19 cellular contexts compared by ENCODE assay signal in genomic region chr7:12746211-12746610, GRCh38. TPM values are rescaled to one million over a fixed set of nuclear protein-coding genes. Genes with fewer than 3 reads are reported as not detected.
DNase-seq lines count a peak whose midpoint lies in the region; ATAC-seq, FAIRE-seq and TF ChIP-seq lines count a peak whose summit lies in the region.
"Had no signal": no experiment of that assay in that cellular context is flagged by ENCODE, and none has a peak within 500 bp of the region (broad histone marks: within the 10 kb centered on the region; RNA-seq: fewer than 3 reads in every experiment).

No MANE protein-coding gene starts in this region.

- WGBS in K562 (ENCODE audit: insufficient coverage, low coverage, missing lambda C conversion rate): 33% methylated on average over 1 of the region's 1 CpG
- WGBS in lower leg skin, 2 donors: 47 to 57% methylated on average over 1 of the region's 1 CpG

- peaks cover 0 to 21% of the 10 kb centered on the region in 2 experiments; a peak in 3 of 5 replicates for H3K4me1 ChIP-seq in K562 (replicated peaks in 1 of 2; ENCODE audit: control insufficient read depth in 2 of 2, insufficient read depth in 2 of 2, low read length in 2 of 2)
- peaks cover 14% of the 10 kb centered on the region for H3K4me1 ChIP-seq in endothelial cell of umbilical vein (ENCODE audit: control insufficient read depth, extremely low read depth, insufficient read depth, low read length)
- H3K4me1 ChIP-seq: Caco-2 had no signal

- H3K36me3 Mint-ChIP-seq in T-helper 17 cell (ENCODE audit: low read depth): no peaks in the 10 kb centered on the region

- H3K27me3 ChIP-seq in K562 (ENCODE audit: control insufficient read depth in 2 of 2, insufficient read depth in 2 of 2, low read length in 2 of 2) (no peaks in the 10 kb centered on the region), endothelial cell of umbilical vein (ENCODE audit: control insufficient read depth in 2 of 2, insufficient read depth in 2 of 2, low read length in 2 of 2) (no peaks in the 10 kb centered on the region)

- H3K9me3 ChIP-seq in T-helper 17 cell (ENCODE audit: control insufficient read depth, low read length, poor library complexity, severe bottlenecking) (no peaks in the 10 kb centered on the region), K562 (replicated peaks; ENCODE audit: control insufficient read depth, insufficient read depth, low read depth, low read length) (no peaks in the 10 kb centered on the region), endothelial cell of umbilical vein (replicated peaks; ENCODE audit: control insufficient read depth, insufficient read depth, low read length) (no peaks in the 10 kb centered on the region)
- H3K9me3 ChIP-seq: Caco-2 had no signal

- dilution Hi-C loops in endothelial cell of umbilical vein (cut with MboI; ENCODE audit: extremely low pct_ligation_motif_present, low sequenced_read_pairs): no loop called here

- TF ChIP-seq POLR2A in K562 (conservative IDR thresholded peaks at IDR 0.05) (no peak), endothelial cell of umbilical vein (IDR thresholded peaks at IDR 0.05; ENCODE audit: low read depth, low read length) (no peak), lower leg skin (IDR thresholded peaks at IDR 0.05) (no peak)

- TF ChIP-seq CTCF in K562 (IDR thresholded peaks at IDR 0.05 in 2 of 3, conservative IDR thresholded peaks at IDR 0.05 in 1 of 3; ENCODE audit: insufficient read depth in 2 of 3, low read depth in 1 of 3, low read length in 3 of 3) (no peak), endothelial cell of umbilical vein (IDR thresholded peaks at IDR 0.05; ENCODE audit: extremely low read depth in 1 of 2, insufficient read depth in 1 of 2, low read depth in 1 of 2, low read length in 2 of 2) (no peak), lower leg skin (IDR thresholded peaks at IDR 0.05) (no peak)

- no peak overlapping the region for H3K4me2 ChIP-seq in K562 (ENCODE audit: insufficient read depth, low read length)
- H3K4me2 ChIP-seq in endothelial cell of umbilical vein (ENCODE audit: insufficient read depth, low read length): peak overlapping the region; percentile 69

- H2AFZ ChIP-seq in K562 (ENCODE audit: low read depth, low read length) (peak overlapping the region; percentile 35; the same call in 1 of the 2 replicates), endothelial cell of umbilical vein (ENCODE audit: low read depth, low read length) (peak overlapping the region; percentile 34)
- H2AFZ ChIP-seq: GM23248 had no signal

- DNase-seq in T-helper 17 cell (no peak), K562 (ENCODE audit: extremely low read depth in 1 of 4, low spot score in 3 of 4) (no peak), endothelial cell of umbilical vein (ENCODE audit: low read depth, low spot score) (peak; percentile 67), OCI-M2 (lab: John Stamatoyannopoulos, UW; ENCODE audit: unreplicated experiment) (no peak), lower leg skin (ENCODE audit: low spot score in 2 of 2) (no peak)
- DNase-seq: AML-193; Caco-2; CD4-positive, alpha-beta T cell; GM23248; HCEC 1CT; IMR-90 had no signal

- no peak overlapping the region for H3K27ac ChIP-seq in K562 (ENCODE audit: extremely low read depth, low read depth, low read length)
- H3K27ac ChIP-seq in endothelial cell of umbilical vein (ENCODE audit: insufficient read depth, low read depth, low read length): peak overlapping the region; percentile 62
- H3K27ac ChIP-seq: C4-2B, GM23248 had no signal

- no peak for FAIRE-seq in K562 (lab: Jason Lieb, UNC)
- peak; percentile 73 for FAIRE-seq in endothelial cell of umbilical vein (lab: Jason Lieb, UNC)
- FAIRE-seq: A204.1, D721Med, G401.6, GM12891, GM19239, HTR-8/SVneo had no signal

- H3K4me3 ChIP-seq in K562 (no peak overlapping the region), endothelial cell of umbilical vein (replicated peaks in 1 of 3; ENCODE audit: insufficient read depth in 1 of 3, low read depth in 1 of 3, low read length in 3 of 3) (no peak overlapping the region), lower leg skin (ENCODE audit: low read depth, poor library complexity, severe bottlenecking) (no peak overlapping the region)
- H3K4me3 ChIP-seq: GM23248 had no signal

- peaks cover 3% of the 10 kb centered on the region for H3K27me3 Mint-ChIP-seq in T-helper 17 cell
- H3K27me3 Mint-ChIP-seq: CD4-positive, alpha-beta T cell had no signal

- in situ Hi-C loops in K562 (cut with MboI): no loop called here

- H3K36me3 ChIP-seq in K562 (ENCODE audit: control insufficient read depth, insufficient read depth, low read length): no peaks in the 10 kb centered on the region
- H3K36me3 ChIP-seq in endothelial cell of umbilical vein (ENCODE audit: control insufficient read depth in 2 of 2, extremely low read depth in 1 of 2, insufficient read depth in 2 of 2, low read length in 2 of 2): no peaks in the 10 kb centered on the region

- ATAC-seq in T-helper 17 cell (no peak), K562 (no peak), HG02970 (IDR thresholded peaks at IDR 0.05; ENCODE audit: low FRiP score, unreplicated experiment) (no peak)

- no peak for TF ChIP-seq RAD21 in K562 (CRISPR knock-in tag; conservative IDR thresholded peaks at IDR 0.05 in 1 of 2, IDR thresholded peaks at IDR 0.05 in 1 of 2)

- no peaks in the 10 kb centered on the region for H3K4me1 Mint-ChIP-seq in T-helper 17 cell

- intact Hi-C loops in K562 (cut with micrococcal nuclease) (no loop called here), endothelial cell of umbilical vein (cut with micrococcal nuclease) (no loop called here), lower leg skin (cut with DNase I; ENCODE audit: low total_unique reads) (no loop called here)

- no peaks in the 10 kb centered on the region for H4K20me1 ChIP-seq in K562 (replicated peaks; ENCODE audit: control insufficient read depth, insufficient read depth, low read length)
- no peaks in the 10 kb centered on the region for H4K20me1 ChIP-seq in endothelial cell of umbilical vein (replicated peaks; ENCODE audit: control insufficient read depth, extremely low read depth, insufficient read depth, low read length)

- H3K27ac Mint-ChIP-seq in T-helper 17 cell: peak overlapping the region; percentile 8
- H3K27ac Mint-ChIP-seq: CD4-positive, alpha-beta T cell had no signal

- H3K9me1 ChIP-seq in K562 (ENCODE audit: control insufficient read depth, insufficient read depth, low read length): no peaks in the 10 kb centered on the region
- H3K9me1 ChIP-seq in endothelial cell of umbilical vein (replicated peaks; ENCODE audit: control insufficient read depth, extremely low read depth, insufficient read depth, low read length): no peaks in the 10 kb centered on the region

- H3K9ac ChIP-seq in K562 (ENCODE audit: insufficient read depth in 1 of 2, low read depth in 2 of 2, low read length in 2 of 2) (no peak overlapping the region), endothelial cell of umbilical vein (replicated peaks; ENCODE audit: extremely low read depth, insufficient read depth, low read length) (no peak overlapping the region)
- H3K9ac ChIP-seq: GM23248 had no signal

- H3K79me2 ChIP-seq in K562 (ENCODE audit: control insufficient read depth, insufficient read depth, low read length): peaks cover 4% of the 10 kb centered on the region; the same call in 1 of the 3 replicates
- no peaks in the 10 kb centered on the region for H3K79me2 ChIP-seq in endothelial cell of umbilical vein (ENCODE audit: control insufficient read depth, insufficient read depth, low read length)

- CTCF ChIA-PET in K562 (lab: Yijun Ruan, JAX; ENCODE audit: low intra/inter-chr PET ratio) (no interaction called here), endothelial cell of umbilical vein (lab: Charles Lee) (interaction anchor here (0.9 to 1.7 kb wide), 7 partner anchors 18 to 372 kb away, joined by 3 to 9 read pairs (median 3); no protein-coding TSS in a partner anchor)

- H3K4me3 Mint-ChIP-seq in T-helper 17 cell: no peak overlapping the region
- H3K4me3 Mint-ChIP-seq: CD4-positive, alpha-beta T cell had no signal

- BruUV-seq in K562 (replicated peaks; lab: Mats Ljungman, UMichigan) (no TSS peak), endothelial cell of umbilical vein (replicated peaks; lab: Mats Ljungman, UMichigan) (no TSS peak)

- POLR2A ChIA-PET in K562 (lab: Yijun Ruan, JAX): no interaction called here
- POLR2A ChIA-PET in endothelial cell of umbilical vein (lab: Charles Lee): no interaction called here

- no peak for TF ChIP-seq EP300 in K562 (IDR thresholded peaks at IDR 0.05; ENCODE audit: low read length)

TF ChIP-seq in K562, 482 proteins besides CTCF, POLR2A, EP300 and RAD21 (continues in another document):
- TF ChIP-seq NONO (IDR thresholded peaks at IDR 0.05; ENCODE audit: low read depth in 2 of 2, low read length in 1 of 2): no peak

RNA-seq across cellular contexts. Expression of gene ARL4A, which starts 58.8 kb away (rescaled TPM):
- total RNA-seq in T-helper 17 cell (100 to 1,000 TPM in 1 of 2 donors, 10 to 100 TPM in 1; 92.1 to 122 TPM), K562 (2014; rRNA removed) (96.3 and 118 TPM in 2 replicates), K562 (2014; rRNA removed; fragmentation: Illumina TruSeq; extraction: Trizol) (226 and 276 TPM in 2 replicates), K562 (2015; rRNA removed; fragmentation: Illumina TruSeq; extraction: Trizol) (118 and 129 TPM in 2 replicates), K562 (2021) (130 and 134 TPM in 2 replicates), endothelial cell of umbilical vein (30.7 and 34.1 TPM in 2 replicates), lower leg skin (100 to 1,000 TPM in 3 of 4 donors, 10 to 100 TPM in 1; 94.9 to 253 (median 143) TPM)
- 106 and 313 TPM in 2 replicates for total RNA-seq in K562 (2011; cell fraction: chromatin; rRNA removed; ENCODE audit: low replicate concordance)
- total RNA-seq in K562 (2011; cell fraction: nucleolus; rRNA removed): 71.9 and 88.4 TPM in 2 replicates
- total RNA-seq in K562 (2011; cell fraction: nucleoplasm; rRNA removed): 146 and 153 TPM in 2 replicates
- polyA plus RNA-seq in K562 (2011; rRNA removed) (170 and 244 TPM in 2 replicates), K562 (2014; fragmentation: Illumina TruSeq; extraction: Trizol) (172 and 178 TPM in 2 replicates), K562 (2014; fragmentation: Nextera tagmentation; extraction: Ambion mirVana) (100 to 1,000 TPM; 553 to 688 TPM), K562 (2014; rRNA removed) (143 and 153 TPM in 2 replicates), endothelial cell of umbilical vein (28.0 and 43.2 TPM in 2 replicates)
- polyA plus RNA-seq in K562 (2011; cell fraction: cytosol; rRNA removed): 44.4 and 98.4 TPM in 2 replicates
- polyA plus RNA-seq in K562 (2011; cell fraction: nucleus; rRNA removed): 65.4 and 97.9 TPM in 2 replicates
- 85.7 and 127 TPM in 2 replicates for polyA plus RNA-seq in K562 (2012)
- polyA minus RNA-seq in K562 (2011; rRNA and poly(A)+ RNA removed): 304 and 306 TPM in 2 replicates
- 57.3 and 86.6 TPM in 2 replicates for polyA minus RNA-seq in K562 (2011; cell fraction: cytosol; rRNA and poly(A)+ RNA removed)
- polyA minus RNA-seq in K562 (2011; cell fraction: nucleus; rRNA and poly(A)+ RNA removed): 110 and 254 TPM in 2 replicates
- polyA plus RNA-seq in endothelial cell of umbilical vein (2011; cell fraction: cytosol; rRNA removed): 47.0 and 47.2 TPM in 2 replicates
- polyA plus RNA-seq in endothelial cell of umbilical vein (2011; cell fraction: nucleus; rRNA removed): 36.1 and 43.2 TPM in 2 replicates
- 78.0 and 102 TPM in 2 replicates for polyA plus RNA-seq in endothelial cell of umbilical vein (2012)
- 43.3 and 45.7 TPM in 2 replicates for polyA minus RNA-seq in endothelial cell of umbilical vein
- polyA minus RNA-seq in endothelial cell of umbilical vein (2011; cell fraction: cytosol; rRNA and poly(A)+ RNA removed): 16.2 TPM
- polyA minus RNA-seq in endothelial cell of umbilical vein (2011; cell fraction: nucleus; rRNA and poly(A)+ RNA removed): 58.6 and 65.7 TPM in 2 replicates
